Comparison of ENCODE assay signal across 17 cellular contexts in genomic region chr12:28107679-28108078, GRCh38.
DNase-seq lines count a peak whose midpoint lies in the region; ATAC-seq lines count a peak whose summit lies in the region.
"Had no signal": no experiment of that assay in that cellular context is flagged by ENCODE, and none has a peak within 500 bp of the region (broad histone marks: within the 10 kb centered on the region; RNA-seq: fewer than 3 reads in every experiment).

No MANE protein-coding gene starts in this region.

- peaks cover 27% of the 10 kb centered on the region for H3K4me1 Mint-ChIP-seq in T-helper 17 cell
- H3K4me1 Mint-ChIP-seq: H9 had no signal

- peak; percentile 9 for DNase-seq in DMS 273 (lab: John Stamatoyannopoulos, UW; ENCODE audit: unreplicated experiment)
- peak; percentile 11 for DNase-seq in KBM-7
- no peak for DNase-seq in T-helper 17 cell
- DNase-seq in fibroblast of peridontal ligament (ENCODE audit: extremely low read depth) = peak; percentile 54
- no peak for DNase-seq in NK-92 (lab: John Stamatoyannopoulos, UW; ENCODE audit: unreplicated experiment)
- no peak for DNase-seq in posterior cingulate gyrus
- no peak for DNase-seq in stimulated activated CD8-positive, alpha-beta memory T cell treated with anti-CD3 and anti-CD28 coated beads, Interleukin-4, amount 100 ng/mL, for 48 hours
- DNase-seq: GDM1, H9, NCI-H1048, NCI-H1436 treated with DMSO at 0.1 percent for 48 hours, NCI-H2029, NCI-H446, NCI-H69, SJCRH30 had no signal

- H3K27ac Mint-ChIP-seq in T-helper 17 cell = peak overlapping the region; percentile 27
- H3K27ac Mint-ChIP-seq: H9 had no signal

- H3K4me3 Mint-ChIP-seq in T-helper 17 cell = no peak overlapping the region
- H3K4me3 Mint-ChIP-seq: H9 had no signal

- no peaks in the 10 kb centered on the region for H3K27me3 Mint-ChIP-seq in T-helper 17 cell

- no peaks in the 10 kb centered on the region for H3K9me3 ChIP-seq in T-helper 17 cell (ENCODE audit: control insufficient read depth, low read length, poor library complexity, severe bottlenecking)

- in situ Hi-C loops in KBM-7 (cut with MboI; ENCODE audit: low pct_unique_long_range_greater_than_20kb, low sequenced_read_pairs) = no loop called here

- intact Hi-C loops in posterior cingulate gyrus (cut with DNase I) = no loop called here

- H3K36me3 Mint-ChIP-seq in T-helper 17 cell (ENCODE audit: low read depth) = peaks cover 2% of the 10 kb centered on the region

- ATAC-seq in T-helper 17 cell (no peak), GM19467 (IDR thresholded peaks at IDR 0.05; ENCODE audit: unreplicated experiment) (no peak)
- ATAC-seq: K562 had no signal

Comparison
In these comparisons a context has a peak if more than half of its experiments do, and no peak if none do; other contexts are left out.
1. DNase-seq: peak in DMS 273 (single experiment), KBM-7 (single experiment) and fibroblast of peridontal ligament (single experiment); none in T-helper 17 cell (0 of 3), NK-92 (single experiment), posterior cingulate gyrus (0 of 10) and stimulated activated CD8-positive, alpha-beta memory T cell treated with anti-CD3 and anti-CD28 coated beads, Interleukin-4, amount 100 ng/mL, for 48 hours (single experiment).